8 cellular contexts compared by ENCODE assay signal in the genomic region with DNA sequence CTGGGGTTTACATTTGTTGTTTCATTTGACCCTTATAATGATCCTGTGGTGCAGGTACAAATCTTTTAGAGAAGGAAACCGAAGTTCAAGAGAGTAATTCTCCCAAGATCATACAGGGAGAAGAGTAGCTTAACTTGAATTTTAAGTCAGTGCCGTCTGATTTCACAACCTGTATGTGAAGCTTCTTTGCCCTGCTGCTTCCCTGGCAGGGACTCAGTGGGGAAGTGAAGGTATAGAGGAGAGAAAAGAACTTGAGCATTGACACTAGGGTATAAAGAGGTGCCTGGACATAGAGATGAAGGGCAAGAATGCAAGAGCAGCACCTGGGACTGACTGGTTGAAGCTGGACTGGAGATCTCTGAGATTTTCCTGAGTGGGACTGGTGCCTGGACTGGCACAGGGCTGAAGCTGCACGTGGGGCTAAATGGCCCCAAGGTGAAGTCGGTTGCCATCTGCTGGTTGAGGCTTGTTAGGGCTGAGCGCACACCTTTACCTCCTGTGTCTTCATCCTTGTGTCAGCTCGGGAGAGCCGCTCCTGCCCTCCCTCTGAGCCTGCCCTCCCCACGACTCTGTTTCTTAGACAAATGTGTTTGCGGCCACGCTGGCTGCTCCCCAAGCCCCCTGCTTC. TPM values are rescaled to one million over a fixed set of nuclear protein-coding genes. Genes with fewer than 3 reads are reported as not detected.
DNase-seq lines count a peak whose midpoint lies in the region; ATAC-seq and TF ChIP-seq lines count a peak whose summit lies in the region.

No MANE protein-coding gene starts in this region.

- H2AFZ ChIP-seq in Loucy (ENCODE audit: low read length): no peak overlapping the region

- H3K4me3 Mint-ChIP-seq in endothelial cell (ENCODE audit: unreplicated experiment): no peak overlapping the region

- H3K4me1 Mint-ChIP-seq in endothelial cell (ENCODE audit: unreplicated experiment): peaks cover 6% of the 10 kb centered on the region

- no peaks in the 10 kb centered on the region for H4K20me1 ChIP-seq in Loucy (ENCODE audit: insufficient read depth, low read length, poor library complexity, severe bottlenecking)

- peaks cover 9% of the 10 kb centered on the region for H3K4me1 ChIP-seq in Loucy (ENCODE audit: insufficient read depth, low read length, poor library complexity, severe bottlenecking)

- H3K4me2 ChIP-seq in Loucy (ENCODE audit: low read depth, low read length, poor library complexity, severe bottlenecking): peak overlapping the region; percentile 41

- H3K9ac ChIP-seq in Loucy (ENCODE audit: low read depth, low read length, poor library complexity, severe bottlenecking): no peak overlapping the region

- no peaks in the 10 kb centered on the region for H3K9me3 ChIP-seq in Loucy (ENCODE audit: insufficient read depth, low read depth, low read length)

- TF ChIP-seq CTCF in GM12801 (IDR thresholded peaks at IDR 0.05; ENCODE audit: extremely low read depth, insufficient read length) (peak; percentile 32), Loucy (conservative IDR thresholded peaks at IDR 0.05; ENCODE audit: low read length) (peak; percentile 67), endothelial cell (IDR thresholded peaks at IDR 0.05; ENCODE audit: unreplicated experiment) (peak; percentile 43), omental fat pad (IDR thresholded peaks at IDR 0.05) (no peak)

- H3F3A ChIP-seq in Loucy (ENCODE audit: low read depth): no peaks in the 10 kb centered on the region

- ATAC-seq in GM21786 (IDR thresholded peaks at IDR 0.05; ENCODE audit: unreplicated experiment): peak; percentile 52
- peak; percentile 65 for ATAC-seq in omental fat pad (ENCODE audit: low FRiP score)

- H3K9me3 Mint-ChIP-seq in endothelial cell (ENCODE audit: unreplicated experiment): no peaks in the 10 kb centered on the region

- no peak overlapping the region for H3K27ac Mint-ChIP-seq in endothelial cell (ENCODE audit: unreplicated experiment)

- H3K4me3 ChIP-seq in Loucy (ENCODE audit: low read length, poor library complexity, severe bottlenecking): peak overlapping the region; percentile 16

- peak; percentile 53 to 56 for DNase-seq in activated CD4-positive, alpha-beta T cell treated with anti-CD3 and anti-CD28 coated beads, Interleukin-2, amount 50 U/mL, for 4 hours
- DNase-seq in endothelial cell (ENCODE audit: low spot score) (peak; percentile 43), omental fat pad (ENCODE audit: low spot score) (no peak), NCI-H2196 treated with DMSO at 0.1 percent for 48 hours (lab: John Stamatoyannopoulos, UW; ENCODE audit: unreplicated experiment) (no peak), foreskin melanocyte (no peak)

- H3K36me3 Mint-ChIP-seq in endothelial cell (ENCODE audit: low read depth, unreplicated experiment): no peaks in the 10 kb centered on the region

- H3K27me3 ChIP-seq in Loucy (ENCODE audit: insufficient read depth, low read length, poor library complexity, severe bottlenecking): no peaks in the 10 kb centered on the region

- no peaks in the 10 kb centered on the region for H3K9me2 ChIP-seq in Loucy (replicated peaks; ENCODE audit: low read depth, low read length)

- no peaks in the 10 kb centered on the region for H3K36me3 ChIP-seq in Loucy (ENCODE audit: insufficient read depth, low read length)

- H3K27me3 Mint-ChIP-seq in endothelial cell (ENCODE audit: unreplicated experiment): no peaks in the 10 kb centered on the region

- H3K79me2 ChIP-seq in Loucy (ENCODE audit: insufficient read depth, low read length): no peaks in the 10 kb centered on the region

RNA-seq across cellular contexts. Expression of gene FARS2, which starts 41.8 kb away (rescaled TPM):
- total RNA-seq in endothelial cell (ENCODE audit: unreplicated experiment) (17.8 TPM), omental fat pad (10 to 100 TPM; 12.5 to 18.1 (median 14.5) TPM)

RNA-seq across cellular contexts. Expression of gene LYRM4, which starts 42.4 kb away (rescaled TPM):
- total RNA-seq in endothelial cell (ENCODE audit: unreplicated experiment) (39.0 TPM), omental fat pad (10 to 100 TPM; 21.4 to 47.8 (median 26.2) TPM)

Comparison
In these comparisons a context has a peak if more than half of its experiments do, and no peak if none do; other contexts are left out.
1. CTCF ChIP-seq: peak in GM12801 (single experiment), Loucy (single experiment) and endothelial cell (single experiment); none in omental fat pad (0 of 3).
2. DNase-seq: peak in activated CD4-positive, alpha-beta T cell treated with anti-CD3 and anti-CD28 coated beads, Interleukin-2, amount 50 U/mL, for 4 hours (2 of 2) and endothelial cell (single experiment); none in omental fat pad (single experiment), NCI-H2196 treated with DMSO at 0.1 percent for 48 hours (single experiment) and foreskin melanocyte (single experiment).